Comparison of ENCODE assay signal across 1 cellular context in the genomic region with DNA sequence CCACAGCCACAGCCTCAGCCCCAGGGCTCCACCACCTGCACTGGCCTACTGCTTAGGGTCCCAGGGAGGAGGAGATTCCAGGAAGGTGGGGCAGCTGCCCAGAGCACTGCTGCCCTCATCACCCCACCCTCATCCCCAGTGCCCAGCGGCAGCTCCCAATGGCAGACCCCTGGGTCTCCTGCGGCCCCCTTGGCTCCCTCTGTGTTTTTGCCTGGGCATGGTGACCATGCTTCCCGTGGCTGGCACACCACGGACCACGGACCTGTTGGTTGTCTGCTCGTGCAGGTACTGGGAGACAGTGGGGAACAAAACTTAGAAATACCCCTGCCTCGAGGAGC.
TF ChIP-seq lines count a peak whose summit lies in the region.

No MANE protein-coding gene starts in this region.

TF ChIP-seq in liver, 16 proteins besides CTCF, POLR2A, EP300 and RAD21 (continued from another document):
- TF ChIP-seq, protein P1, sequence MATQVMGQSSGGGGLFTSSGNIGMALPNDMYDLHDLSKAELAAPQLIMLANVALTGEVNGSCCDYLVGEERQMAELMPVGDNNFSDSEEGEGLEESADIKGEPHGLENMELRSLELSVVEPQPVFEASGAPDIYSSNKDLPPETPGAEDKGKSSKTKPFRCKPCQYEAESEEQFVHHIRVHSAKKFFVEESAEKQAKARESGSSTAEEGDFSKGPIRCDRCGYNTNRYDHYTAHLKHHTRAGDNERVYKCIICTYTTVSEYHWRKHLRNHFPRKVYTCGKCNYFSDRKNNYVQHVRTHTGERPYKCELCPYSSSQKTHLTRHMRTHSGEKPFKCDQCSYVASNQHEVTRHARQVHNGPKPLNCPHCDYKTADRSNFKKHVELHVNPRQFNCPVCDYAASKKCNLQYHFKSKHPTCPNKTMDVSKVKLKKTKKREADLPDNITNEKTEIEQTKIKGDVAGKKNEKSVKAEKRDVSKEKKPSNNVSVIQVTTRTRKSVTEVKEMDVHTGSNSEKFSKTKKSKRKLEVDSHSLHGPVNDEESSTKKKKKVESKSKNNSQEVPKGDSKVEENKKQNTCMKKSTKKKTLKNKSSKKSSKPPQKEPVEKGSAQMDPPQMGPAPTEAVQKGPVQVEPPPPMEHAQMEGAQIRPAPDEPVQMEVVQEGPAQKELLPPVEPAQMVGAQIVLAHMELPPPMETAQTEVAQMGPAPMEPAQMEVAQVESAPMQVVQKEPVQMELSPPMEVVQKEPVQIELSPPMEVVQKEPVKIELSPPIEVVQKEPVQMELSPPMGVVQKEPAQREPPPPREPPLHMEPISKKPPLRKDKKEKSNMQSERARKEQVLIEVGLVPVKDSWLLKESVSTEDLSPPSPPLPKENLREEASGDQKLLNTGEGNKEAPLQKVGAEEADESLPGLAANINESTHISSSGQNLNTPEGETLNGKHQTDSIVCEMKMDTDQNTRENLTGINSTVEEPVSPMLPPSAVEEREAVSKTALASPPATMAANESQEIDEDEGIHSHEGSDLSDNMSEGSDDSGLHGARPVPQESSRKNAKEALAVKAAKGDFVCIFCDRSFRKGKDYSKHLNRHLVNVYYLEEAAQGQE (IDR thresholded peaks at IDR 0.05): no peak
- TF ChIP-seq FOXA1 (IDR thresholded peaks at IDR 0.05) (no peak), YY1 (IDR thresholded peaks at IDR 0.05) (no peak), EGR1 (IDR thresholded peaks at IDR 0.05; ENCODE audit: low read depth in 2 of 2) (no peak)
- TF ChIP-seq, protein P2, sequence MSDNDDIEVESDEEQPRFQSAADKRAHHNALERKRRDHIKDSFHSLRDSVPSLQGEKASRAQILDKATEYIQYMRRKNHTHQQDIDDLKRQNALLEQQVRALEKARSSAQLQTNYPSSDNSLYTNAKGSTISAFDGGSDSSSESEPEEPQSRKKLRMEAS (IDR thresholded peaks at IDR 0.05): no peak
- TF ChIP-seq, protein P3, sequence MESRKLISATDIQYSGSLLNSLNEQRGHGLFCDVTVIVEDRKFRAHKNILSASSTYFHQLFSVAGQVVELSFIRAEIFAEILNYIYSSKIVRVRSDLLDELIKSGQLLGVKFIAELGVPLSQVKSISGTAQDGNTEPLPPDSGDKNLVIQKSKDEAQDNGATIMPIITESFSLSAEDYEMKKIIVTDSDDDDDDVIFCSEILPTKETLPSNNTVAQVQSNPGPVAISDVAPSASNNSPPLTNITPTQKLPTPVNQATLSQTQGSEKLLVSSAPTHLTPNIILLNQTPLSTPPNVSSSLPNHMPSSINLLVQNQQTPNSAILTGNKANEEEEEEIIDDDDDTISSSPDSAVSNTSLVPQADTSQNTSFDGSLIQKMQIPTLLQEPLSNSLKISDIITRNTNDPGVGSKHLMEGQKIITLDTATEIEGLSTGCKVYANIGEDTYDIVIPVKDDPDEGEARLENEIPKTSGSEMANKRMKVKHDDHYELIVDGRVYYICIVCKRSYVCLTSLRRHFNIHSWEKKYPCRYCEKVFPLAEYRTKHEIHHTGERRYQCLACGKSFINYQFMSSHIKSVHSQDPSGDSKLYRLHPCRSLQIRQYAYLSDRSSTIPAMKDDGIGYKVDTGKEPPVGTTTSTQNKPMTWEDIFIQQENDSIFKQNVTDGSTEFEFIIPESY (IDR thresholded peaks at IDR 0.05): no peak
- TF ChIP-seq, protein P4, sequence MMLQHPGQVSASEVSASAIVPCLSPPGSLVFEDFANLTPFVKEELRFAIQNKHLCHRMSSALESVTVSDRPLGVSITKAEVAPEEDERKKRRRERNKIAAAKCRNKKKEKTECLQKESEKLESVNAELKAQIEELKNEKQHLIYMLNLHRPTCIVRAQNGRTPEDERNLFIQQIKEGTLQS (IDR thresholded peaks at IDR 0.05): no peak
